14 cellular contexts compared by ENCODE assay signal in genomic region chr18:31679806-31680793, GRCh38. TPM values are rescaled to one million over a fixed set of nuclear protein-coding genes. Genes with fewer than 3 reads are reported as not detected.
DNase-seq lines count a peak whose midpoint lies in the region; ATAC-seq, FAIRE-seq and TF ChIP-seq lines count a peak whose summit lies in the region.
"Had no signal": no experiment of that assay in that cellular context is flagged by ENCODE, and none has a peak within 500 bp of the region (broad histone marks: within the 10 kb centered on the region; RNA-seq: fewer than 3 reads in every experiment).

No MANE protein-coding gene starts in this region.

- intact Hi-C loops in HepG2 (cut with micrococcal nuclease; ENCODE audit: unreplicated experiment) (loop anchor here (10.0 kb wide), 1 partner anchor 85 kb away; the partner anchor contains the start of gene TTR), colonic mucosa (cut with DNase I) (no loop called here)

- H3K79me2 ChIP-seq in HepG2 (ENCODE audit: insufficient read depth, low read length) = no peaks in the 10 kb centered on the region

- no peak overlapping the region for H2AFZ ChIP-seq in HepG2 (ENCODE audit: low read length)

- H3K27me3 ChIP-seq in liver (ENCODE audit: control insufficient read depth in 4 of 4, insufficient read depth in 4 of 4, low read length in 3 of 4) (no peaks in the 10 kb centered on the region), HepG2 (ENCODE audit: control insufficient read depth in 1 of 2, insufficient read depth in 2 of 2, low read length in 2 of 2) (no peaks in the 10 kb centered on the region), colonic mucosa (no peaks in the 10 kb centered on the region)
- H3K27me3 ChIP-seq: body of pancreas had no signal

- peaks cover 9% of the 10 kb centered on the region for H3K4me1 Mint-ChIP-seq in stimulated activated memory B cell treated with anti-CD40 and anti-IgM and Interleukin-4, amounts not matched to agents 10 μg/mL and 1 μg/mL and 100 μg/mL, for 72 hours

- H3K27me3 Mint-ChIP-seq in stimulated activated memory B cell treated with anti-CD40 and anti-IgM and Interleukin-4, amounts not matched to agents 10 μg/mL and 1 μg/mL and 100 μg/mL, for 72 hours = peaks cover 36% of the 10 kb centered on the region

- H3K4me1 ChIP-seq in liver (ENCODE audit: control insufficient read depth in 4 of 4, insufficient read depth in 4 of 4, low read length in 3 of 4) (peaks cover 0 to 10% (median 9%) of the 10 kb centered on the region in 4 donors), HepG2 (ENCODE audit: insufficient read depth, low read length) (peaks cover 21% of the 10 kb centered on the region), colonic mucosa (peaks cover 3% of the 10 kb centered on the region)

- peak overlapping the region; percentile 43 to 46 for H3K27ac ChIP-seq in liver (ENCODE audit: low read depth in 1 of 2, low read length in 2 of 2)
- H3K27ac ChIP-seq in HepG2 (ENCODE audit: extremely low read length, insufficient read depth, low read length) = no peak overlapping the region
- peak overlapping the region; percentile 62 for H3K27ac ChIP-seq in colonic mucosa
- H3K27ac ChIP-seq: body of pancreas had no signal

- no peak overlapping the region for H3K4me3 Mint-ChIP-seq in stimulated activated memory B cell treated with anti-CD40 and anti-IgM and Interleukin-4, amounts not matched to agents 10 μg/mL and 1 μg/mL and 100 μg/mL, for 72 hours
- H3K4me3 Mint-ChIP-seq: effector memory CD8-positive, alpha-beta T cell had no signal

- no peak for ATAC-seq in HepG2
- peak; percentile 66 for ATAC-seq in left lobe of liver
- no peak for ATAC-seq in stimulated activated memory B cell treated with anti-CD40 and anti-IgM and Interleukin-4, amounts not matched to agents 10 μg/mL and 1 μg/mL and 100 μg/mL, for 72 hours
- ATAC-seq: effector memory CD8-positive, alpha-beta T cell had no signal

- no peak for TF ChIP-seq RAD21 in liver (IDR thresholded peaks at IDR 0.05)
- no peak for TF ChIP-seq RAD21 in HepG2 (CRISPR knock-in tag; IDR thresholded peaks at IDR 0.05)

- no peaks in the 10 kb centered on the region for H3K9me3 Mint-ChIP-seq in stimulated activated memory B cell treated with anti-CD40 and anti-IgM and Interleukin-4, amounts not matched to agents 10 μg/mL and 1 μg/mL and 100 μg/mL, for 72 hours
- H3K9me3 Mint-ChIP-seq: effector memory CD8-positive, alpha-beta T cell had no signal

- CTCF ChIA-PET in HepG2 (lab: Yijun Ruan, JAX; ENCODE audit: low intra/inter-chr PET ratio, low total read pairs) = no interaction called here

- no peak overlapping the region for H3K4me2 ChIP-seq in HepG2 (ENCODE audit: low read depth, low read length)

- no peak for TF ChIP-seq CTCF in liver (IDR thresholded peaks at IDR 0.05; ENCODE audit: low read depth, low read length, missing input control)
- no peak for TF ChIP-seq CTCF in HepG2 (CRISPR knock-in tag; IDR thresholded peaks at IDR 0.05)
- TF ChIP-seq CTCF in colonic mucosa (IDR thresholded peaks at IDR 0.05) = no peak

- H3K36me3 ChIP-seq in liver (ENCODE audit: control insufficient read depth in 4 of 4, insufficient read depth in 3 of 4, low read depth in 1 of 4, low read length in 3 of 4) (no peaks in the 10 kb centered on the region), HepG2 (replicated peaks in 1 of 2; ENCODE audit: control insufficient read depth in 1 of 2, insufficient read depth in 2 of 2, low read length in 2 of 2) (no peaks in the 10 kb centered on the region), colonic mucosa (no peaks in the 10 kb centered on the region)

- H4K20me1 ChIP-seq in HepG2 (ENCODE audit: insufficient read depth, low read length) = no peaks in the 10 kb centered on the region

- H3K4me3 ChIP-seq in liver (ENCODE audit: low read depth in 1 of 3, low read length in 3 of 3) = no peak overlapping the region
- H3K4me3 ChIP-seq in HepG2 (replicated peaks in 1 of 3; ENCODE audit: insufficient read depth in 1 of 3, low read depth in 2 of 3, low read length in 3 of 3) = no peak overlapping the region
- H3K4me3 ChIP-seq in colonic mucosa = no peak overlapping the region
- H3K4me3 ChIP-seq: body of pancreas had no signal

- no peak for DNase-seq in HepG2 (ENCODE audit: low spot score)
- peak; percentile 21 for DNase-seq in colonic mucosa
- DNase-seq in left lobe of liver (ENCODE audit: low spot score) = no peak
- no peak for DNase-seq in SW480 (ENCODE audit: low spot score)
- DNase-seq in NCI-H2081 (lab: John Stamatoyannopoulos, UW) = no peak
- no peak for DNase-seq in NCI-H2107 treated with DMSO at 0.1 percent for 48 hours (lab: John Stamatoyannopoulos, UW; ENCODE audit: unreplicated experiment)
- DNase-seq: activated gamma-delta T cell treated with Interleukin-2 at 50 U/mL for 16 hours; body of pancreas; effector memory CD8-positive, alpha-beta T cell; H7; head of caudate nucleus; NCI-H1930 had no signal

- no peak overlapping the region for H3K27ac Mint-ChIP-seq in stimulated activated memory B cell treated with anti-CD40 and anti-IgM and Interleukin-4, amounts not matched to agents 10 μg/mL and 1 μg/mL and 100 μg/mL, for 72 hours
- H3K27ac Mint-ChIP-seq: effector memory CD8-positive, alpha-beta T cell had no signal

- BruUV-seq in HepG2 (replicated peaks; lab: Mats Ljungman, UMichigan) = no TSS peak

- no peak for TF ChIP-seq POLR2A in HepG2 (IDR thresholded peaks at IDR 0.05; ENCODE audit: insufficient read depth in 1 of 2, low read depth in 2 of 2, low read length in 2 of 2)

- H3K9me3 ChIP-seq in liver (ENCODE audit: control insufficient read depth in 4 of 4, low read length in 3 of 4) (no peaks in the 10 kb centered on the region), HepG2 (ENCODE audit: low read length) (no peaks in the 10 kb centered on the region), colonic mucosa (no peaks in the 10 kb centered on the region)
- H3K9me3 ChIP-seq: body of pancreas had no signal

- WGBS in liver = 82% methylated on average over 6 of the region's 6 CpGs
- WGBS in HepG2 (ENCODE audit: low lambda C conversion rate) = 50% methylated on average over 5 of the region's 6 CpGs

- H3K36me3 Mint-ChIP-seq in stimulated activated memory B cell treated with anti-CD40 and anti-IgM and Interleukin-4, amounts not matched to agents 10 μg/mL and 1 μg/mL and 100 μg/mL, for 72 hours = no peaks in the 10 kb centered on the region

- TF ChIP-seq EP300 in HepG2 (IDR thresholded peaks at IDR 0.05; ENCODE audit: low read depth in 2 of 2, low read length in 2 of 2) = no peak
- no peak for TF ChIP-seq EP300 in HepG2 (CRISPR knock-in tag; IDR thresholded peaks at IDR 0.05; ENCODE audit: borderline replicate concordance)

- FAIRE-seq in HepG2 (lab: Jason Lieb, UNC) = no peak

- in situ Hi-C loops in HepG2 (cut with HindIII; ENCODE audit: extremely low pct_ligation_motif_present, low pct_unique_long_range_greater_than_20kb) = no loop called here

- H3K9ac ChIP-seq in liver (ENCODE audit: low read depth in 1 of 2, low read length in 2 of 2) = no peak overlapping the region
- no peak overlapping the region for H3K9ac ChIP-seq in HepG2 (ENCODE audit: insufficient read depth, low read depth, low read length)
- H3K9ac ChIP-seq in colonic mucosa (ENCODE audit: low read depth in 2 of 2, low read length in 2 of 2) = no peak overlapping the region

- POLR2A ChIA-PET in HepG2 (lab: Yijun Ruan, JAX) = no interaction called here

TF ChIP-seq in liver, 16 proteins besides CTCF, POLR2A, EP300 and RAD21:
- no peak for TF ChIP-seq GABPA (IDR thresholded peaks at IDR 0.05 in 1 of 2, conservative IDR thresholded peaks at IDR 0.05 in 1 of 2)
- TF ChIP-seq RXRA (IDR thresholded peaks at IDR 0.05) = no peak
- peak; percentile 33 for TF ChIP-seq NR2F2 (IDR thresholded peaks at IDR 0.05)

TF ChIP-seq in HepG2, 621 proteins besides CTCF, POLR2A, EP300 and RAD21 (continues in another document):
- no peak for TF ChIP-seq ZNF572 (CRISPR knock-in tag; IDR thresholded peaks at IDR 0.05)
- TF ChIP-seq ZNF749 (CRISPR knock-in tag; IDR thresholded peaks at IDR 0.05; ENCODE audit: borderline replicate concordance) = no peak
- TF ChIP-seq NFE2L2 (IDR thresholded peaks at IDR 0.05; ENCODE audit: low read length) = no peak
- TF ChIP-seq ZNF605 (CRISPR knock-in tag; IDR thresholded peaks at IDR 0.05) = no peak
- no peak for TF ChIP-seq HNRNPUL1 (IDR thresholded peaks at IDR 0.05; ENCODE audit: low read depth, low read length)
- TF ChIP-seq AKAP8 (CRISPR knock-in tag; IDR thresholded peaks at IDR 0.05) = no peak
- no peak for TF ChIP-seq GTF3A (CRISPR knock-in tag; conservative IDR thresholded peaks at IDR 0.05)

RNA-seq across cellular contexts. Expression of gene B4GALT6, which starts 4.3 kb away (rescaled TPM):
- total RNA-seq in liver (1 to 10 TPM in 1 of 2 donors, under 1 TPM in 1; 0.67 to 4.2 TPM), HepG2 (2016; rRNA removed; fragmentation: Illumina TruSeq; extraction: Trizol) (3.3 and 3.8 TPM in 2 replicates), colonic mucosa (1 to 10 TPM; 5.7 to 7.5 TPM), left lobe of liver (2.7 TPM)
- polyA plus RNA-seq in liver (under 1 TPM; 0.48 to 0.54 TPM), HepG2 (2011; rRNA removed) (1.7 and 1.9 TPM in 2 replicates)
- 10.3 and 13.5 TPM in 2 replicates for total RNA-seq in HepG2 (2016; cell fraction: cytosol; rRNA removed; fragmentation: Illumina TruSeq; extraction: Trizol; ENCODE audit: low read depth)
- 3.9 and 4.3 TPM in 2 replicates for total RNA-seq in HepG2 (2016; cell fraction: insoluble cytoplasmic fraction; rRNA removed; fragmentation: Illumina TruSeq; extraction: Trizol)
- total RNA-seq in HepG2 (2016; cell fraction: membrane; rRNA removed; fragmentation: Illumina TruSeq; extraction: Trizol) = 6.0 and 6.3 TPM in 2 replicates
- 5.8 and 6.8 TPM in 2 replicates for total RNA-seq in HepG2 (2016; cell fraction: nucleus; rRNA removed; fragmentation: Illumina TruSeq; extraction: Trizol)
- polyA plus RNA-seq in HepG2 (2011; cell fraction: cytosol; rRNA removed) = 0.46 and 1.1 TPM in 2 replicates
- 0.99 and 1.1 TPM in 2 replicates for polyA plus RNA-seq in HepG2 (2011; cell fraction: nucleus; rRNA removed)
- polyA plus RNA-seq in HepG2 (2012) = 2.0 and 3.5 TPM in 2 replicates
- 0.20 and 0.28 TPM in 2 replicates for polyA plus RNA-seq in HepG2 (2016; cell fraction: cytosol; fragmentation: Illumina TruSeq; extraction: Trizol; ENCODE audit: low read depth)
- 6.0 and 6.7 TPM in 2 replicates for polyA plus RNA-seq in HepG2 (2016; cell fraction: insoluble cytoplasmic fraction; fragmentation: Illumina TruSeq; extraction: Trizol; ENCODE audit: low read depth)
- 2.4 and 2.6 TPM in 2 replicates for polyA plus RNA-seq in HepG2 (2016; cell fraction: membrane; fragmentation: Illumina TruSeq; extraction: Trizol; ENCODE audit: low read depth)
- 7.6 and 8.3 TPM in 2 replicates for polyA plus RNA-seq in HepG2 (2016; cell fraction: nucleus; fragmentation: Illumina TruSeq; extraction: Trizol; ENCODE audit: insufficient read depth, low read depth)
- polyA minus RNA-seq in HepG2 (2011; rRNA and poly(A)+ RNA removed; ENCODE audit: low replicate concordance) = 0.70 and 1.8 TPM in 2 replicates
- polyA minus RNA-seq in HepG2 (2011; cell fraction: cytosol; rRNA and poly(A)+ RNA removed) = 1.6 and 3.3 TPM in 2 replicates
- 2.8 and 4.8 TPM in 2 replicates for polyA minus RNA-seq in HepG2 (2011; cell fraction: nucleus; rRNA and poly(A)+ RNA removed)
